Comparison of ENCODE assay signal across 8 cellular contexts in genomic region chr10:9331583-9332008, GRCh38.
DNase-seq lines count a peak whose midpoint lies in the region; ATAC-seq, FAIRE-seq and TF ChIP-seq lines count a peak whose summit lies in the region.

No MANE protein-coding gene starts in this region.

- POLR2A ChIA-PET in AG04449 (lab: Yijun Ruan, JAX), result no interaction called here

- no peaks in the 10 kb centered on the region for H3K4me1 ChIP-seq in lower lobe of right lung

- intact Hi-C loops in lower lobe of right lung (cut with DNase I), result no loop called here
- intact Hi-C loops in activated T-helper 1 cell treated with anti-CD3 and anti-CD28 coated beads, Interleukin-12 subunit alpha, Interleukin-12 subunit beta, Interleukin-2, Interleukin-4 antibody, amounts not matched to agents 30 ng/mL and 10 ng/mL and 1 ng/mL, durations not matched to agents 14 hours and 24 hours and 36 hours (cut with micrococcal nuclease), result loop anchor here (5.0 kb wide), 1 partner anchor 1346 kb away; no protein-coding TSS in a partner anchor

- H3K27ac ChIP-seq in lower lobe of right lung, result no peak overlapping the region

- H3K36me3 ChIP-seq in lower lobe of right lung, result no peaks in the 10 kb centered on the region

- H3K27ac Mint-ChIP-seq in activated T-helper 1 cell treated with anti-CD3 and anti-CD28 coated beads, Interleukin-12 subunit alpha, Interleukin-12 subunit beta, Interleukin-2, Interleukin-4 antibody, amounts not matched to agents 30 ng/mL and 10 ng/mL and 1 ng/mL, durations not matched to agents 14 hours and 24 hours and 36 hours, result no peak overlapping the region

- H3K27me3 ChIP-seq in lower lobe of right lung (ENCODE audit: low read depth), result no peaks in the 10 kb centered on the region

- no peak overlapping the region for H3K4me3 Mint-ChIP-seq in activated T-helper 1 cell treated with anti-CD3 and anti-CD28 coated beads, Interleukin-12 subunit alpha, Interleukin-12 subunit beta, Interleukin-2, Interleukin-4 antibody, amounts not matched to agents 30 ng/mL and 10 ng/mL and 1 ng/mL, durations not matched to agents 14 hours and 24 hours and 36 hours

- H3K27me3 Mint-ChIP-seq in activated T-helper 1 cell treated with anti-CD3 and anti-CD28 coated beads, Interleukin-12 subunit alpha, Interleukin-12 subunit beta, Interleukin-2, Interleukin-4 antibody, amounts not matched to agents 30 ng/mL and 10 ng/mL and 1 ng/mL, durations not matched to agents 14 hours and 24 hours and 36 hours (ENCODE audit: insufficient read depth), result no peaks in the 10 kb centered on the region

- no peaks in the 10 kb centered on the region for H3K36me3 Mint-ChIP-seq in activated T-helper 1 cell treated with anti-CD3 and anti-CD28 coated beads, Interleukin-12 subunit alpha, Interleukin-12 subunit beta, Interleukin-2, Interleukin-4 antibody, amounts not matched to agents 30 ng/mL and 10 ng/mL and 1 ng/mL, durations not matched to agents 14 hours and 24 hours and 36 hours (ENCODE audit: low read depth)

- H3K4me3 ChIP-seq in AG04449 (ENCODE audit: low read depth, low read length) (no peak overlapping the region), lower lobe of right lung (no peak overlapping the region)

- H3K9me3 ChIP-seq in lower lobe of right lung, result no peaks in the 10 kb centered on the region

- peak; percentile 75 for FAIRE-seq in colon (lab: Jason Lieb, UNC)

- H3K4me1 Mint-ChIP-seq in activated T-helper 1 cell treated with anti-CD3 and anti-CD28 coated beads, Interleukin-12 subunit alpha, Interleukin-12 subunit beta, Interleukin-2, Interleukin-4 antibody, amounts not matched to agents 30 ng/mL and 10 ng/mL and 1 ng/mL, durations not matched to agents 14 hours and 24 hours and 36 hours (ENCODE audit: low read depth), result no peaks in the 10 kb centered on the region

- CTCF ChIA-PET in AG04449 (lab: Yijun Ruan, JAX), result interaction anchor here (0.6 to 4.0 kb wide), 12 partner anchors 8 to 1939 kb away, joined by 3 to 19 read pairs (median 4); no protein-coding TSS in a partner anchor

- DNase-seq in AG04449 (ENCODE audit: low read depth, low spot score) (peak; percentile 10), NCI-H82 (lab: John Stamatoyannopoulos, UW) (peak; percentile 47), lower lobe of right lung (no peak)
- DNase-seq in activated T-helper 1 cell treated with anti-CD3 and anti-CD28 coated beads, Interleukin-12 subunit alpha, Interleukin-12 subunit beta, Interleukin-2, Interleukin-4 antibody, amounts not matched to agents 30 ng/mL and 10 ng/mL and 1 ng/mL, durations not matched to agents 14 hours and 24 hours and 36 hours (ENCODE audit: low spot score), result no peak

- H3K9me3 Mint-ChIP-seq in activated T-helper 1 cell treated with anti-CD3 and anti-CD28 coated beads, Interleukin-12 subunit alpha, Interleukin-12 subunit beta, Interleukin-2, Interleukin-4 antibody, amounts not matched to agents 30 ng/mL and 10 ng/mL and 1 ng/mL, durations not matched to agents 14 hours and 24 hours and 36 hours, result no peaks in the 10 kb centered on the region

- TF ChIP-seq CTCF in AG04449 (IDR thresholded peaks at IDR 0.05; ENCODE audit: insufficient read depth, low read length, missing control alignments), result peak; percentile 48
- peak; percentile 42 for TF ChIP-seq CTCF in GM12874 (IDR thresholded peaks at IDR 0.05; ENCODE audit: insufficient read depth, low read depth, low read length)
- TF ChIP-seq CTCF in lower lobe of right lung (IDR thresholded peaks at IDR 0.05), result peak; percentile 79

- peak; percentile 70 for ATAC-seq in HG02870 (IDR thresholded peaks at IDR 0.05; ENCODE audit: unreplicated experiment)
- peak; percentile 67 to 74 for ATAC-seq in lower lobe of right lung
- no peak for ATAC-seq in HG02678 (IDR thresholded peaks at IDR 0.05; ENCODE audit: unreplicated experiment)

Comparison
In these comparisons a context has a peak if more than half of its experiments do, and no peak if none do; other contexts are left out.
1. DNase-seq: peak in AG04449 (single experiment) and NCI-H82 (single experiment); none in lower lobe of right lung (single experiment) and activated T-helper 1 cell treated with anti-CD3 and anti-CD28 coated beads, Interleukin-12 subunit alpha, Interleukin-12 subunit beta, Interleukin-2, Interleukin-4 antibody, amounts not matched to agents 30 ng/mL and 10 ng/mL and 1 ng/mL, durations not matched to agents 14 hours and 24 hours and 36 hours (single experiment).
2. Peak in every context shown above with its lines, with median percentiles within 50 percentile points of each other: CTCF ChIP-seq.